ENCODE assay signal across 8 cellular contexts in the genomic region with DNA sequence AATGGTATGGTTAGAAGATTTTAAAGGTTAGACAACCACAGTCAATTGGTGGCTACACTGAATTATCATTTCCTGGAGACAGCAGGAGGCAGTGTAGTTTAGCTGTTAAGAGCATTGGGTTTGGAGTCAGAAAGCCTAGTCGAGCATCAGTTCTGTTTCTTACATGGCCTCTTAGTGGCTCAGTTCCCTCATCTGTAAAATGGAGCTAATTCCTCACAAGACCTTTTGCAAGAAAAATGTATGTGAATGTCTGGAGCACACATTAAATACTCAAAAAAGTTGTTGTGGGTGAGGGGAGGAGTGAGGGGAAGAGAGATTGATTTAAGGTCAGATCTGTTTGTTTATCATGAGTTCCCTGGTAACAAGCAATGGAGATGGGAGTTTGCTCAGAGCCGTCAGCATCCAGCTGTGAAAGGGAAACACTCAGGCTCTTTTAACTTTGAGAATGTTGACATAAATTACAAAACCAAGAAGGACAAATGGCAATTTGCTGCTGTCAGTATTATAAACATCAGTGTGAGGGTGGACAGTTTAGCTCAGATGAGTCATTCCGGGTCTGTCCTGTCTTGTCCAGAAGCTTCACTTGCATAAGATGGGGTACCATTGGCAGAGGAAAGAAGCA.
DNase-seq lines count a peak whose midpoint lies in the region; ATAC-seq and TF ChIP-seq lines count a peak whose summit lies in the region.

No MANE protein-coding gene starts in this region.

- DNase-seq in NCI-H2029 (lab: John Stamatoyannopoulos, UW) (peak; percentile 43), NCI-H2029 treated with DMSO at 0.1 percent for 48 hours (lab: John Stamatoyannopoulos, UW) (no peak), RWPE2 (ENCODE audit: low spot score) (no peak), left ventricle myocardium superior (no peak), tibial nerve (ENCODE audit: low spot score in 2 of 2) (no peak), HuH-7.5 (ENCODE audit: low spot score) (no peak), mucosa of gallbladder (ENCODE audit: low spot score) (no peak)

- TF ChIP-seq POLR2A in tibial nerve (IDR thresholded peaks at IDR 0.05): no peak

- ATAC-seq in RWPE2 (ENCODE audit: low read depth) (peak; percentile 69), left ventricle myocardium superior (peak; percentile 34), GM21447 (IDR thresholded peaks at IDR 0.05; ENCODE audit: unreplicated experiment) (no peak)

- H3K9me3 ChIP-seq in RWPE2 (ENCODE audit: severe bottlenecking) (no peaks in the 10 kb centered on the region), tibial nerve (no peaks in the 10 kb centered on the region)

- TF ChIP-seq CTCF in RWPE2 (IDR thresholded peaks at IDR 0.05; ENCODE audit: poor library complexity, severe bottlenecking) (peak; percentile 20), tibial nerve (IDR thresholded peaks at IDR 0.05) (no peak)

- H3K4me1 ChIP-seq in RWPE2 (ENCODE audit: insufficient read depth, poor library complexity, severe bottlenecking) (peaks cover 36% of the 10 kb centered on the region), tibial nerve (peaks cover 0 to 55% (median 18%) of the 10 kb centered on the region in 4 donors)

- H3K27ac ChIP-seq in RWPE2 (ENCODE audit: poor library complexity, severe bottlenecking) (peak overlapping the region; percentile 87), tibial nerve (peak overlapping the region; percentile 55 to 89 (median 70))

- TF ChIP-seq EP300 in tibial nerve (IDR thresholded peaks at IDR 0.05): peak in 1 of 2 donors; percentile 22

- intact Hi-C loops in left ventricle myocardium superior (cut with micrococcal nuclease): no loop called here

- H3K27me3 ChIP-seq in RWPE2 (ENCODE audit: insufficient read depth, poor library complexity, severe bottlenecking) (no peaks in the 10 kb centered on the region), tibial nerve (no peaks in the 10 kb centered on the region)

- H3K36me3 ChIP-seq in RWPE2 (ENCODE audit: low read depth): no peaks in the 10 kb centered on the region
- no peaks in the 10 kb centered on the region for H3K36me3 ChIP-seq in tibial nerve

- 38 to 45% methylated on average over 3 of the region's 3 CpGs for WGBS in tibial nerve, 2 donors

- H3K4me3 ChIP-seq in RWPE2 (ENCODE audit: severe bottlenecking): no peak overlapping the region
- H3K4me3 ChIP-seq in tibial nerve: no peak overlapping the region
